ENCODE assay signal across 9 cellular contexts in the genomic region with DNA sequence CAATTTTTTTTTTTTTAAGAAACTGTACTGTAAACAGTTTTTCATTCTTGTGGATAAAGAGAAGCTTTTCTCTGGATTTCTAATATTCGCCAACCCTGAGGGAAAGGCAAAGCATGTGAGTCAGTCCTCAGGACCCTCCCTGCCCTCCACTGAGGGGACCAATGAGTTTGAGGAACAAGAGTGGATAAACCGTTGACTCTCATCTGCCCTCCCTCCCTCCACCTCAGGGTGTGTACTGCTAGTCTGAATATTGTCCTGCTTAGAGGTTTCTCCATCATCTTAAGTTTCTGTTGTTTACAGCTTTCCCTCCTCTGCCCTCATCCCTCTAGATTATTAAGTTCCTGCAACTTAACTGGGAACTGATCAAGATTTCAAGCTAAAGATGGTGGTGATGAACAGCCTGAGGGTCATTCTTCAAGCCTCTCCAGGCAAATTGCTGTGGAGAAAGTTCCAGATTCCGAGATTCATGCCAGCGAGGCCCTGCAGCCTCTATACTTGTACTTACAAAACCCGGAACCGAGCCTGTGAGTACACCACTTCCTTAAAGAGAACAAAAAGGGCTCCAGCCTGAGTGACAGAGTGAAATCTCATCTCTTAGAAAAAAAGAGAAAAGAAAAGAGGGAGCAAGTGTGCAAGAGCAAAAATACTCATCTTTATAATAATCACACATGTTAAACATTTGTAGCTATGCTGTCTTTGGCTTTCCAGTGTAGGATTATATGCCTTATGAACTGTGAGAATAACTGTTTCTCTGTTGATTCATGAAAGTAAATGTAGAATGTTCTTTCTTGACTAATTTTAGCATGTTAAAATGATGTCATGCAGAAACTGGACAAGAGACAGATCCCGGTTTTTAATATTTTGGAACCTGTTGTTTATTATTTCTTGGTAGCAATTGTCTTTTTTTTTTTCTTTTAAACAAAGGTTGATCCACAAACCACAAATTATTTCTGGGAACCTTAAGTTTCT. TPM values are rescaled to one million over a fixed set of nuclear protein-coding genes. Genes with fewer than 3 reads are reported as not detected.
DNase-seq lines count a peak whose midpoint lies in the region; ATAC-seq and TF ChIP-seq lines count a peak whose summit lies in the region.
"Had no signal": no experiment of that assay in that cellular context is flagged by ENCODE, and none has a peak within 500 bp of the region (broad histone marks: within the 10 kb centered on the region; RNA-seq: fewer than 3 reads in every experiment).

No MANE protein-coding gene starts in this region.

- H3K4me3 Mint-ChIP-seq in natural killer cell = peak overlapping the region; percentile 92

- H3K27me3 ChIP-seq in Loucy (ENCODE audit: insufficient read depth, low read length, poor library complexity, severe bottlenecking) (no peaks in the 10 kb centered on the region), BE2C (no peaks in the 10 kb centered on the region)

- no peak overlapping the region for H2AFZ ChIP-seq in Loucy (ENCODE audit: low read length)

- H3K4me1 ChIP-seq in Loucy (ENCODE audit: insufficient read depth, low read length, poor library complexity, severe bottlenecking) (peaks cover 63% of the 10 kb centered on the region), BE2C (no peaks in the 10 kb centered on the region)

- peak overlapping the region; percentile 62 for H3K4me3 ChIP-seq in Loucy (ENCODE audit: low read length, poor library complexity, severe bottlenecking)
- no peak overlapping the region for H3K4me3 ChIP-seq in BE2C (ENCODE audit: low read depth, low read length)

- no peaks in the 10 kb centered on the region for H3K9me3 ChIP-seq in Loucy (ENCODE audit: insufficient read depth, low read depth, low read length)
- no peaks in the 10 kb centered on the region for H3K9me3 ChIP-seq in BE2C

- H3K36me3 Mint-ChIP-seq in natural killer cell = no peaks in the 10 kb centered on the region

- ATAC-seq in GM21619 (IDR thresholded peaks at IDR 0.05; ENCODE audit: unreplicated experiment) (peak; percentile 97), natural killer cell (peak; percentile 32 to 71 (median 32))

- in situ Hi-C loops in GM13976 (cut with MboI; ENCODE audit: low sequenced_read_pairs, unreplicated experiment) = loop anchor here (25.0 kb wide), 1 partner anchor 687 kb away; no protein-coding TSS in a partner anchor

- H3K36me3 ChIP-seq in Loucy (ENCODE audit: insufficient read depth, low read length) = no peaks in the 10 kb centered on the region
- H3K36me3 ChIP-seq in BE2C = no peaks in the 10 kb centered on the region

- H3F3A ChIP-seq in Loucy (ENCODE audit: low read depth) = peaks cover 7% of the 10 kb centered on the region

- H3K27ac Mint-ChIP-seq in natural killer cell = peak overlapping the region; percentile 94 to 96

- H3K79me2 ChIP-seq in Loucy (ENCODE audit: insufficient read depth, low read length) = peaks cover 23% of the 10 kb centered on the region; the same call in 1 of the 2 replicates

- no peaks in the 10 kb centered on the region for H3K27me3 Mint-ChIP-seq in natural killer cell (ENCODE audit: low read depth in 2 of 2)

- H3K9me2 ChIP-seq in Loucy (replicated peaks; ENCODE audit: low read depth, low read length) = no peaks in the 10 kb centered on the region

- H4K20me1 ChIP-seq in Loucy (ENCODE audit: insufficient read depth, low read length, poor library complexity, severe bottlenecking) = no peaks in the 10 kb centered on the region

- TF ChIP-seq CTCF in Loucy (conservative IDR thresholded peaks at IDR 0.05; ENCODE audit: low read length) (no peak), natural killer cell (IDR thresholded peaks at IDR 0.05) (no peak), BE2C (IDR thresholded peaks at IDR 0.05; ENCODE audit: low read depth, low read length) (no peak), GM13976 (IDR thresholded peaks at IDR 0.05; ENCODE audit: borderline replicate concordance, control extremely low read depth, extremely low read depth, insufficient read depth, missing control alignments) (no peak)

- intact Hi-C loops in natural killer cell (cut with micrococcal nuclease) = loop anchor here (1.0 to 5.0 kb wide), 2 partner anchors 32 to 75 kb away; no protein-coding TSS in a partner anchor

- H3K27ac ChIP-seq in cingulate gyrus (ENCODE audit: low read depth, low read length) = peak overlapping the region; percentile 49
- H3K27ac ChIP-seq: epithelial cell of prostate had no signal

- H3K9ac ChIP-seq in Loucy (ENCODE audit: low read depth, low read length, poor library complexity, severe bottlenecking) = peak overlapping the region; percentile 69

- H3K4me2 ChIP-seq in Loucy (ENCODE audit: low read depth, low read length, poor library complexity, severe bottlenecking) = peak overlapping the region; percentile 87

- peak; percentile 2 for DNase-seq in GF-D8 (lab: John Stamatoyannopoulos, UW)
- no peak for DNase-seq in natural killer cell
- no peak for DNase-seq in NCI-H2196 (lab: John Stamatoyannopoulos, UW; ENCODE audit: unreplicated experiment)
- DNase-seq in BE2C = no peak
- DNase-seq in GM13976 (ENCODE audit: low spot score) = no peak

- H3K4me1 Mint-ChIP-seq in natural killer cell = peaks cover 73 to 89% of the 10 kb centered on the region in 2 donors

- H3K9me3 Mint-ChIP-seq in natural killer cell = no peaks in the 10 kb centered on the region

RNA-seq across cellular contexts. Expression of a gene that starts 11.9 kb away (rescaled TPM):
- 100 to 1,000 TPM in 1 of 3 donors, 10 to 100 TPM in 2; 56.3 to 111 (median 80.5) TPM for total RNA-seq in natural killer cell
- 1.5 TPM for polyA plus RNA-seq in BE2C (2012; ENCODE audit: insufficient read depth, insufficient read length, low read depth)

RNA-seq across cellular contexts. Expression of a gene that starts 40.4 kb away (rescaled TPM):
- total RNA-seq in natural killer cell = 10 to 100 TPM; 21.7 to 44.2 (median 28.2) TPM
- 23.4 TPM for polyA plus RNA-seq in BE2C (2012; ENCODE audit: insufficient read depth, insufficient read length, low read depth)
